Comparison of ENCODE assay signal across 8 cellular contexts in the genomic region with DNA sequence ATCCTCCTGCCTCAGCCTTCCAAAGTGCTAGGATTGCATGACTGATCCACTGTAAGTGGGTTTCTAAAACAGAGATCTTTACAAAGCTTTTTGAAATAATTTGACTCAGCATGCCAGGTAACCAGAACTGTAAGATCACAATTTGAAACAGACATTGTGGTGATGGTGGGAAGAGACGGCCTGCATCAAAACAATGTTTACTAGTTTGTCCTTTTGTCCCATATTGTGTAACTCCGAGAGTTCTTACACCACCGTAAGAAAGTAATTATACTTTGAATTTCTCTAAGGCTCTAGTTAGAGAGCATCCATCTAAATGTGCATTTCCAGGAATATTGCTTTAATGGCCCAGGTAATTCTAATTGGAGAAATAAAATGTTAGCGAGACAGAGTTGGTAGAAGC. TPM values are rescaled to one million over a fixed set of nuclear protein-coding genes. Genes with fewer than 3 reads are reported as not detected.
DNase-seq lines count a peak whose midpoint lies in the region; TF ChIP-seq lines count a peak whose summit lies in the region.
"Had no signal": no experiment of that assay in that cellular context is flagged by ENCODE, and none has a peak within 500 bp of the region (broad histone marks: within the 10 kb centered on the region; RNA-seq: fewer than 3 reads in every experiment).

No MANE protein-coding gene starts in this region.

- no peaks in the 10 kb centered on the region for H3K79me2 ChIP-seq in mesendoderm (ENCODE audit: control insufficient read depth, insufficient read depth, low read length)

- H3K4me3 Mint-ChIP-seq in IgD-negative memory B cell: peak overlapping the region; percentile 87 to 100 (median 99)

- no peak overlapping the region for H4K5ac ChIP-seq in mesendoderm (ENCODE audit: low read length)

- H2BK5ac ChIP-seq in mesendoderm (ENCODE audit: low read length): no peak overlapping the region

- no peak overlapping the region for H3K56ac ChIP-seq in mesendoderm (ENCODE audit: low read length)

- no peak overlapping the region for H2BK15ac ChIP-seq in mesendoderm (replicated peaks; ENCODE audit: low read depth)

- no peaks in the 10 kb centered on the region for H3K79me1 ChIP-seq in mesendoderm (ENCODE audit: low read length)

- H3K18ac ChIP-seq in mesendoderm (ENCODE audit: low read length): no peak overlapping the region

- no peaks in the 10 kb centered on the region for H3K4me1 ChIP-seq in breast epithelium
- peaks cover 3% of the 10 kb centered on the region for H3K4me1 ChIP-seq in mesendoderm (ENCODE audit: control insufficient read depth, low read depth, low read length)
- no peaks in the 10 kb centered on the region for H3K4me1 ChIP-seq in thyroid gland

- H3K9me3 ChIP-seq in breast epithelium: no peaks in the 10 kb centered on the region
- H3K9me3 ChIP-seq in thyroid gland: no peaks in the 10 kb centered on the region

- H3K27me3 ChIP-seq in breast epithelium: no peaks in the 10 kb centered on the region
- H3K27me3 ChIP-seq in mesendoderm (ENCODE audit: insufficient read depth, low read length, poor library complexity): no peaks in the 10 kb centered on the region
- no peaks in the 10 kb centered on the region for H3K27me3 ChIP-seq in thyroid gland

- TF ChIP-seq POLR2A in breast epithelium (IDR thresholded peaks at IDR 0.05) (no peak), thyroid gland (IDR thresholded peaks at IDR 0.05) (no peak)

- peak overlapping the region; percentile 98 to 100 (median 98) for H3K27ac Mint-ChIP-seq in IgD-negative memory B cell

- DNase-seq in breast epithelium (ENCODE audit: low spot score in 2 of 2) (no peak), mesendoderm (no peak), thyroid gland (no peak), NCI-H2081 treated with DMSO at 0.1 percent for 48 hours (lab: John Stamatoyannopoulos, UW) (no peak), GM13976 (ENCODE audit: low spot score) (no peak)
- no peak for DNase-seq in activated naive CD4-positive, alpha-beta T cell treated with Interleukin-2 at 50 U/mL for 16 hours
- DNase-seq: NK-92 treated with Interleukin-12 subunit alpha and Interleukin-12 subunit beta, amount 100 ng/mL, for 24 hours had no signal

- no peak overlapping the region for H3K9ac ChIP-seq in mesendoderm (ENCODE audit: low read length)

- H3K4me3 ChIP-seq in breast epithelium: peak overlapping the region; percentile 62 to 76 (median 66)
- no peak overlapping the region for H3K4me3 ChIP-seq in mesendoderm (ENCODE audit: low read length)
- H3K4me3 ChIP-seq in thyroid gland (replicated peaks in 1 of 3): peak overlapping the region in 1 of 3 donors; percentile 30

- no peak overlapping the region for H4K8ac ChIP-seq in mesendoderm (ENCODE audit: low read depth, low read length)

- no peak overlapping the region for H2AK5ac ChIP-seq in mesendoderm (ENCODE audit: low read length)

- no peaks in the 10 kb centered on the region for H3K27me3 Mint-ChIP-seq in IgD-negative memory B cell

- no CpG with 5 or more reads among the region's 4 CpGs for WGBS in mesendoderm (ENCODE audit: extremely low coverage, insufficient coverage, low lambda C conversion rate)
- WGBS in thyroid gland, 2 donors: 73 to 75% methylated on average over 4 of the region's 4 CpGs

- in situ Hi-C loops in GM13976 (cut with MboI; ENCODE audit: low sequenced_read_pairs, unreplicated experiment): no loop called here

- TF ChIP-seq CTCF in breast epithelium (IDR thresholded peaks at IDR 0.05) (no peak), thyroid gland (IDR thresholded peaks at IDR 0.05) (no peak), GM13976 (IDR thresholded peaks at IDR 0.05; ENCODE audit: borderline replicate concordance, control extremely low read depth, extremely low read depth, insufficient read depth, missing control alignments) (no peak)

- no peaks in the 10 kb centered on the region for H3K9me3 Mint-ChIP-seq in IgD-negative memory B cell

- H3K23ac ChIP-seq in mesendoderm (ENCODE audit: low read length): no peak overlapping the region

- H3K36me3 Mint-ChIP-seq in IgD-negative memory B cell: no peaks in the 10 kb centered on the region

- no peaks in the 10 kb centered on the region for H3K36me3 ChIP-seq in breast epithelium
- no peaks in the 10 kb centered on the region for H3K36me3 ChIP-seq in mesendoderm (ENCODE audit: control insufficient read depth, insufficient read depth, low read length)
- H3K36me3 ChIP-seq in thyroid gland: no peaks in the 10 kb centered on the region

- H3K27ac ChIP-seq in breast epithelium (peak overlapping the region; percentile 77 to 88), mesendoderm (ENCODE audit: low read depth, low read length) (no peak overlapping the region), thyroid gland (peak overlapping the region in 2 of 3 donors; percentile 39 to 40)

- H3K4me2 ChIP-seq in mesendoderm (ENCODE audit: low read length): peak overlapping the region; percentile 31

- H2BK120ac ChIP-seq in mesendoderm (ENCODE audit: low read depth, low read length): no peak overlapping the region

- intact Hi-C loops in breast epithelium (cut with DNase I; ENCODE audit: low total_unique reads): no loop called here
- intact Hi-C loops in thyroid gland (cut with DNase I): no loop called here

- H3K4me1 Mint-ChIP-seq in IgD-negative memory B cell: peaks cover 38 to 40% (median 38%) of the 10 kb centered on the region in 3 donors

- no peak overlapping the region for H3K4ac ChIP-seq in mesendoderm (ENCODE audit: low read depth, low read length)

RNA-seq across cellular contexts. Expression of a gene that starts 0.6 kb away (rescaled TPM):
- 93.4 TPM for polyA plus RNA-seq in IgD-negative memory B cell
- total RNA-seq in breast epithelium (10 to 100 TPM; 20.6 to 60.2 (median 37.2) TPM), thyroid gland (10 to 100 TPM; 20.8 to 70.3 (median 52.4) TPM)
- 0.69 TPM for polyA plus RNA-seq in mesendoderm (2013, experiment 1 of 2)
- 0.52 TPM for polyA plus RNA-seq in mesendoderm (2013, experiment 2 of 2)
